ENCODE assay signal across 3 cellular contexts in genomic region chr1:8197493-8198282, GRCh38.
TF ChIP-seq lines count a peak whose summit lies in the region.

No MANE protein-coding gene starts in this region.

TF ChIP-seq in HEK293, 187 proteins besides CTCF, POLR2A, EP300 and RAD21 (continued from another document and continues in another):
- no peak for TF ChIP-seq ZNF18 (tag by site-specific recombination; IDR thresholded peaks at IDR 0.05)
- no peak for TF ChIP-seq ZNF239 (tag by site-specific recombination; IDR thresholded peaks at IDR 0.05)
- no peak for TF ChIP-seq ZNF624 (tag by site-specific recombination; IDR thresholded peaks at IDR 0.05)
- TF ChIP-seq, protein P1, sequence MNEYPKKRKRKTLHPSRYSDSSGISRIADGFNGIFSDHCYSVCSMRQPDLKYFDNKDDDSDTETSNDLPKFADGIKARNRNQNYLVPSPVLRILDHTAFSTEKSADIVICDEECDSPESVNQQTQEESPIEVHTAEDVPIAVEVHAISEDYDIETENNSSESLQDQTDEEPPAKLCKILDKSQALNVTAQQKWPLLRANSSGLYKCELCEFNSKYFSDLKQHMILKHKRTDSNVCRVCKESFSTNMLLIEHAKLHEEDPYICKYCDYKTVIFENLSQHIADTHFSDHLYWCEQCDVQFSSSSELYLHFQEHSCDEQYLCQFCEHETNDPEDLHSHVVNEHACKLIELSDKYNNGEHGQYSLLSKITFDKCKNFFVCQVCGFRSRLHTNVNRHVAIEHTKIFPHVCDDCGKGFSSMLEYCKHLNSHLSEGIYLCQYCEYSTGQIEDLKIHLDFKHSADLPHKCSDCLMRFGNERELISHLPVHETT (tag by site-specific recombination; IDR thresholded peaks at IDR 0.05) = 0 out of 2 replicates have a peak, but pooled peaks have one; percentile 26
- TF ChIP-seq BCL11A (tag by site-specific recombination; IDR thresholded peaks at IDR 0.05; ENCODE audit: low read depth) = peak; percentile 67; the same call in 1 of the 2 replicates
- TF ChIP-seq, protein P2, sequence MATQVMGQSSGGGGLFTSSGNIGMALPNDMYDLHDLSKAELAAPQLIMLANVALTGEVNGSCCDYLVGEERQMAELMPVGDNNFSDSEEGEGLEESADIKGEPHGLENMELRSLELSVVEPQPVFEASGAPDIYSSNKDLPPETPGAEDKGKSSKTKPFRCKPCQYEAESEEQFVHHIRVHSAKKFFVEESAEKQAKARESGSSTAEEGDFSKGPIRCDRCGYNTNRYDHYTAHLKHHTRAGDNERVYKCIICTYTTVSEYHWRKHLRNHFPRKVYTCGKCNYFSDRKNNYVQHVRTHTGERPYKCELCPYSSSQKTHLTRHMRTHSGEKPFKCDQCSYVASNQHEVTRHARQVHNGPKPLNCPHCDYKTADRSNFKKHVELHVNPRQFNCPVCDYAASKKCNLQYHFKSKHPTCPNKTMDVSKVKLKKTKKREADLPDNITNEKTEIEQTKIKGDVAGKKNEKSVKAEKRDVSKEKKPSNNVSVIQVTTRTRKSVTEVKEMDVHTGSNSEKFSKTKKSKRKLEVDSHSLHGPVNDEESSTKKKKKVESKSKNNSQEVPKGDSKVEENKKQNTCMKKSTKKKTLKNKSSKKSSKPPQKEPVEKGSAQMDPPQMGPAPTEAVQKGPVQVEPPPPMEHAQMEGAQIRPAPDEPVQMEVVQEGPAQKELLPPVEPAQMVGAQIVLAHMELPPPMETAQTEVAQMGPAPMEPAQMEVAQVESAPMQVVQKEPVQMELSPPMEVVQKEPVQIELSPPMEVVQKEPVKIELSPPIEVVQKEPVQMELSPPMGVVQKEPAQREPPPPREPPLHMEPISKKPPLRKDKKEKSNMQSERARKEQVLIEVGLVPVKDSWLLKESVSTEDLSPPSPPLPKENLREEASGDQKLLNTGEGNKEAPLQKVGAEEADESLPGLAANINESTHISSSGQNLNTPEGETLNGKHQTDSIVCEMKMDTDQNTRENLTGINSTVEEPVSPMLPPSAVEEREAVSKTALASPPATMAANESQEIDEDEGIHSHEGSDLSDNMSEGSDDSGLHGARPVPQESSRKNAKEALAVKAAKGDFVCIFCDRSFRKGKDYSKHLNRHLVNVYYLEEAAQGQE (tag by site-specific recombination; IDR thresholded peaks at IDR 0.05) = no peak
- TF ChIP-seq ZNF354C (tag by site-specific recombination; IDR thresholded peaks at IDR 0.05; ENCODE audit: borderline replicate concordance, low read depth) = no peak
- TF ChIP-seq ZNF391 (tag by site-specific recombination; IDR thresholded peaks at IDR 0.05; ENCODE audit: borderline replicate concordance, low read depth) = no peak
- no peak for TF ChIP-seq ZNF174 (tag by site-specific recombination; IDR thresholded peaks at IDR 0.05)

TF ChIP-seq in K562, 482 proteins besides CTCF, POLR2A, EP300 and RAD21 (continued from another document and continues in another):
- TF ChIP-seq ZNF408 (CRISPR knock-in tag; IDR thresholded peaks at IDR 0.05; ENCODE audit: low read depth) = no peak
- peak; percentile 79; the same call in 1 of the 2 replicates for TF ChIP-seq PHB2 (IDR thresholded peaks at IDR 0.05; ENCODE audit: low read depth)
- TF ChIP-seq HNRNPH1 (optimal IDR thresholded peaks at IDR 0.05; ENCODE audit: low read depth, low read length) = no peak
- TF ChIP-seq, protein P3, sequence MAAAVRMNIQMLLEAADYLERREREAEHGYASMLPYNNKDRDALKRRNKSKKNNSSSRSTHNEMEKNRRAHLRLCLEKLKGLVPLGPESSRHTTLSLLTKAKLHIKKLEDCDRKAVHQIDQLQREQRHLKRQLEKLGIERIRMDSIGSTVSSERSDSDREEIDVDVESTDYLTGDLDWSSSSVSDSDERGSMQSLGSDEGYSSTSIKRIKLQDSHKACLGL (CRISPR knock-in tag; IDR thresholded peaks at IDR 0.05; ENCODE audit: borderline replicate concordance, poor library complexity, severe bottlenecking) = no peak
- TF ChIP-seq SMARCB1 (IDR thresholded peaks at IDR 0.05; ENCODE audit: insufficient read length, low read depth) = peak; percentile 25
- peak; percentile 91 for TF ChIP-seq ZNF584 (CRISPR knock-in tag; IDR thresholded peaks at IDR 0.05; ENCODE audit: low read depth)
- TF ChIP-seq ZNF778 (CRISPR knock-in tag; IDR thresholded peaks at IDR 0.05) = no peak
- 0 out of 2 replicates have a peak, but pooled peaks have one; percentile 43 for TF ChIP-seq ZBTB1 (CRISPR knock-in tag; IDR thresholded peaks at IDR 0.05; ENCODE audit: borderline replicate concordance, low read depth)
- TF ChIP-seq ZBED1 (IDR thresholded peaks at IDR 0.05) = peak; percentile 89
- TF ChIP-seq SAFB (IDR thresholded peaks at IDR 0.05; ENCODE audit: borderline replicate concordance, low read depth, low read length) = no peak
- TF ChIP-seq CEBPZ (IDR thresholded peaks at IDR 0.05; ENCODE audit: borderline replicate concordance, low read depth, low read length) = no peak
- no peak for TF ChIP-seq NR1H2 (CRISPR knock-in tag; IDR thresholded peaks at IDR 0.05)
- TF ChIP-seq MYNN (IDR thresholded peaks at IDR 0.05) = peak; percentile 90
- TF ChIP-seq MYNN (CRISPR knock-in tag; IDR thresholded peaks at IDR 0.05) = no peak
- TF ChIP-seq, protein P4, sequence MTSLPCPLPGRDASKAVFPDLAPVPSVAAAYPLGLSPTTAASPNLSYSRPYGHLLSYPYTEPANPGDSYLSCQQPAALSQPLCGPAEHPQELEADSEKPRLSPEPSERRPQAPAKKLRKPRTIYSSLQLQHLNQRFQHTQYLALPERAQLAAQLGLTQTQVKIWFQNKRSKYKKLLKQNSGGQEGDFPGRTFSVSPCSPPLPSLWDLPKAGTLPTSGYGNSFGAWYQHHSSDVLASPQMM (CRISPR knock-in tag; IDR thresholded peaks at IDR 0.05) = no peak
- TF ChIP-seq ZNF707 (CRISPR knock-in tag; conservative IDR thresholded peaks at IDR 0.05) = no peak
- TF ChIP-seq PCBP1 (IDR thresholded peaks at IDR 0.05; ENCODE audit: low read depth, low read length, poor library complexity, severe bottlenecking) = no peak
- no peak for TF ChIP-seq CBX2 (IDR thresholded peaks at IDR 0.05; ENCODE audit: insufficient read depth, low read length, poor library complexity, severe bottlenecking)
- no peak for TF ChIP-seq CTCFL (IDR thresholded peaks at IDR 0.05; ENCODE audit: borderline replicate concordance, insufficient read depth, low read depth, low read length, poor library complexity, severe bottlenecking)

TF ChIP-seq in HepG2, 621 proteins besides CTCF, POLR2A, EP300 and RAD21 (continued from another document and continues in another):
- TF ChIP-seq MED1 (CRISPR knock-in tag; IDR thresholded peaks at IDR 0.05) (peak; percentile 94), CENPBD1 (CRISPR knock-in tag; IDR thresholded peaks at IDR 0.05; ENCODE audit: borderline replicate concordance, low read depth) (no peak), NCOR1 (IDR thresholded peaks at IDR 0.05; ENCODE audit: borderline replicate concordance, low read length) (no peak), CBX2 (IDR thresholded peaks at IDR 0.05; ENCODE audit: low read depth, low read length) (no peak), CBX2 (CRISPR knock-in tag; IDR thresholded peaks at IDR 0.05; ENCODE audit: low read depth) (no peak), SNAI1 (CRISPR knock-in tag; IDR thresholded peaks at IDR 0.05; ENCODE audit: borderline replicate concordance) (0 out of 2 replicates have a peak, but pooled peaks have one; percentile 28), RFXANK (CRISPR knock-in tag; IDR thresholded peaks at IDR 0.05) (0 out of 2 replicates have a peak, but pooled peaks have one; percentile 29), ZNF432 (CRISPR knock-in tag; IDR thresholded peaks at IDR 0.05; ENCODE audit: borderline replicate concordance) (no peak), CC2D1A (CRISPR knock-in tag; IDR thresholded peaks at IDR 0.05) (no peak), MAFF (IDR thresholded peaks at IDR 0.05; ENCODE audit: low read depth, low read length) (0 out of 2 replicates have a peak, but pooled peaks have one; percentile 4), FOXA3 (CRISPR knock-in tag; IDR thresholded peaks at IDR 0.05) (peak; percentile 77), ZNF3 (CRISPR knock-in tag; IDR thresholded peaks at IDR 0.05) (no peak), PITX1 (CRISPR knock-in tag; IDR thresholded peaks at IDR 0.05) (peak; percentile 65), TSC22D2 (CRISPR knock-in tag; IDR thresholded peaks at IDR 0.05; ENCODE audit: borderline replicate concordance) (0 out of 2 replicates have a peak, but pooled peaks have one; percentile 18), GATAD2A (CRISPR knock-in tag; IDR thresholded peaks at IDR 0.05) (peak; percentile 96), HNRNPH1 (optimal IDR thresholded peaks at IDR 0.05; ENCODE audit: low read depth, low read length) (no peak), ZNF142 (CRISPR knock-in tag; IDR thresholded peaks at IDR 0.05) (no peak)
- TF ChIP-seq, protein P5, sequence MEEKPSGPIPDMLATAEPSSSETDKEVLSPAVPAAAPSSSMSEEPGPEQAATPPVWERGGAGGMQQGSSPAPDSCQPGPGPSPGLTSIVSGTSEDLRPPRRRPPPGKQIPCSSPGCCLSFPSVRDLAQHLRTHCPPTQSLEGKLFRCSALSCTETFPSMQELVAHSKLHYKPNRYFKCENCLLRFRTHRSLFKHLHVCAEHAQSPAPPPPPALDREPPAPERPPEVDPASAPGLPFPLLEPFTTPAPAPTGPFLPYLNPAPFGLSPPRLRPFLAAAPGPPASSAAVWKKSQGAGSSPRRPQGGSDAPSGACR (CRISPR knock-in tag; IDR thresholded peaks at IDR 0.05) = no peak
- TF ChIP-seq, protein P6, sequence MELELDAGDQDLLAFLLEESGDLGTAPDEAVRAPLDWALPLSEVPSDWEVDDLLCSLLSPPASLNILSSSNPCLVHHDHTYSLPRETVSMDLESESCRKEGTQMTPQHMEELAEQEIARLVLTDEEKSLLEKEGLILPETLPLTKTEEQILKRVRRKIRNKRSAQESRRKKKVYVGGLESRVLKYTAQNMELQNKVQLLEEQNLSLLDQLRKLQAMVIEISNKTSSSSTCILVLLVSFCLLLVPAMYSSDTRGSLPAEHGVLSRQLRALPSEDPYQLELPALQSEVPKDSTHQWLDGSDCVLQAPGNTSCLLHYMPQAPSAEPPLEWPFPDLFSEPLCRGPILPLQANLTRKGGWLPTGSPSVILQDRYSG (CRISPR knock-in tag; IDR thresholded peaks at IDR 0.05) = no peak
